ENCODE assay signal across 14 cellular contexts in the genomic region with DNA sequence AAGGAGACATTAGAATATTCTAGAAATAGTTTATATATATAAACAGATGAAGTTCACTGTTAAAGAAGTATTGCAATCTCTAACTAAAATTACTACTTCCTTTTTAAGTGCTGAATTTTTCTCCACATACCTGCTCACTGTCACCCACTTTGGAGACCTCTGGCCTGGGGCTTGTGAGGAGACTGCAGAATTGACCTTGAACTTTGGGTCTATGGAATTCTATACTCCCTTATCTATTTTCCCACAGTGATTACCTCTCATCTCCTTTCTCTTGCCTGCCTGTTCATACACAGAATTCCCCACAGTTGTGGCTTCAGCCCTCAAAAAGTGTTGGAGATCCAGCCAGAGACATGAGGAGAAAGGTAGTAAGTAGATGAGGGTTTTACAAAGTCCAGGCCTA. TPM values are rescaled to one million over a fixed set of nuclear protein-coding genes. Genes with fewer than 3 reads are reported as not detected.
"Had no signal": no experiment of that assay in that cellular context is flagged by ENCODE, and none has a peak within 500 bp of the region (broad histone marks: within the 10 kb centered on the region; RNA-seq: fewer than 3 reads in every experiment).

No MANE protein-coding gene starts in this region.

- H3K27me3 Mint-ChIP-seq: activated CD4-positive, alpha-beta T cell treated with anti-CD3 and anti-CD28 coated beads, Interleukin-2, amount 10 ng/mL, durations not matched to agents 24 days and 14 days had no signal

- H3K9me3 Mint-ChIP-seq: activated CD4-positive, alpha-beta T cell treated with anti-CD3 and anti-CD28 coated beads, Interleukin-2, amount 10 ng/mL, durations not matched to agents 24 days and 14 days; activated naive CD4-positive, alpha-beta T cell treated with anti-CD3 and anti-CD28 coated beads, Interleukin-2, amount 50 U/mL, for 72 hours had no signal

- DNase-seq: activated CD4-positive, alpha-beta T cell treated with anti-CD3 and anti-CD28 coated beads, Interleukin-2, amount 10 ng/mL, durations not matched to agents 24 days and 14 days; activated effector memory CD4-positive, alpha-beta T cell treated with anti-CD3 and anti-CD28 coated beads, Interleukin-2, amount 50 U/mL, for 16 hours; activated T-cell treated with anti-CD3 and anti-CD28 coated beads, Interleukin-2, amount 50 U/mL, for 1 hour; anterior cingulate cortex; colonic mucosa; foreskin melanocyte; heart left ventricle; left colon; pancreas; stimulated activated CD4-positive, alpha-beta T cell treated with anti-CD3 and anti-CD28 coated beads, Interleukin-4, amount 100 ng/mL, for 4 hours; transverse colon had no signal

- ATAC-seq: left colon had no signal

- H3K4me1 ChIP-seq: colonic mucosa, pancreas, transverse colon had no signal

- H3K9me3 ChIP-seq: colonic mucosa, heart left ventricle, pancreas, transverse colon had no signal

- H3K27ac ChIP-seq: colonic mucosa, pancreas, transverse colon, VCaP had no signal

- H3K27me3 ChIP-seq: colonic mucosa, heart left ventricle, pancreas, transverse colon had no signal

- H3K4me3 ChIP-seq: colonic mucosa, heart left ventricle, pancreas, transverse colon had no signal

- H3K4me3 Mint-ChIP-seq: activated CD4-positive, alpha-beta T cell treated with anti-CD3 and anti-CD28 coated beads, Interleukin-2, amount 10 ng/mL, durations not matched to agents 24 days and 14 days had no signal

RNA-seq across cellular contexts. Expression of gene FAXDC2, which starts 49.8 kb away (rescaled TPM):
- total RNA-seq: activated CD4-positive, alpha-beta T cell treated with anti-CD3 and anti-CD28 coated beads, Interleukin-2, amount 10 ng/mL, durations not matched to agents 24 days and 14 days; activated CD8-positive, alpha-beta memory T cell treated with anti-CD3 and anti-CD28 coated beads for 36 hours had no signal
